Comparison of ENCODE assay signal across 16 cellular contexts in genomic region chrX:51710264-51710987, GRCh38. TPM values are rescaled to one million over a fixed set of nuclear protein-coding genes. Genes with fewer than 3 reads are reported as not detected.
"Had no signal": no experiment of that assay in that cellular context is flagged by ENCODE, and none has a peak within 500 bp of the region (broad histone marks: within the 10 kb centered on the region; RNA-seq: fewer than 3 reads in every experiment).

CENPVL1 (plus strand) TSS chrX:51710512; CDS start chrX:51710512, 0 bp downstream.

RNA-seq across cellular contexts. Expression of gene CENPVL1, which starts in this region (rescaled TPM):
- total RNA-seq: activated naive CD4-positive, alpha-beta T cell treated with anti-CD3 and anti-CD28 coated beads for 36 hours; activated naive CD4-positive, alpha-beta T cell treated with anti-CD3 and anti-CD28 coated beads, Interleukin-2, amount 50 U/mL, for 72 hours; activated naive CD8-positive, alpha-beta T cell treated with anti-CD3 and anti-CD28 coated beads, Interleukin-2, amount 10 ng/mL, durations not matched to agents 7 days and 5 days; activated T-cell treated with anti-CD3 and anti-CD28 coated beads, Interleukin-2, amount 50 U/mL, for 72 hours; activated T-helper 1 cell treated with anti-CD3 and anti-CD28 coated beads, Interleukin-12 subunit alpha, Interleukin-12 subunit beta, Interleukin-2, Interleukin-4 antibody, amounts not matched to agents 30 ng/mL and 10 ng/mL and 1 ng/mL, durations not matched to agents 14 hours and 24 hours and 36 hours; activated T-helper 17 cell treated with anti-CD3 and anti-CD28 coated beads, Interleukin-2, amount 50 U/mL, for 72 hours; activated T-helper 2 cell treated with anti-CD3 and anti-CD28 coated beads, Interferon-gamma antibody, Interleukin-2, Interleukin-4, amounts not matched to agents 10 μg/mL and 5 μg/mL and 100 μg/mL, durations not matched to agents 14 hours and 24 hours and 36 hours; adrenal gland; aorta; ascending aorta; body of pancreas; breast epithelium; bronchial epithelial cell; cardiac septum; chondrocyte had no signal
- polyA plus RNA-seq: adipose tissue, adrenal gland, aorta had no signal
